Comparison of ENCODE assay signal across 14 cellular contexts in genomic region chr17:62790554-62790953, GRCh38. TPM values are rescaled to one million over a fixed set of nuclear protein-coding genes. Genes with fewer than 3 reads are reported as not detected.
DNase-seq lines count a peak whose midpoint lies in the region; ATAC-seq and TF ChIP-seq lines count a peak whose summit lies in the region.
"Had no signal": no experiment of that assay in that cellular context is flagged by ENCODE, and none has a peak within 500 bp of the region (broad histone marks: within the 10 kb centered on the region; RNA-seq: fewer than 3 reads in every experiment).

No MANE protein-coding gene starts in this region.

- no peaks in the 10 kb centered on the region for H3K9me3 ChIP-seq in T-helper 17 cell (ENCODE audit: control insufficient read depth, low read length, poor library complexity, severe bottlenecking)
- H3K9me3 ChIP-seq: gastroesophageal sphincter had no signal

- TF ChIP-seq CTCF in HFFc6 (IDR thresholded peaks at IDR 0.05): no peak
- no peak for TF ChIP-seq CTCF in foreskin fibroblast (IDR thresholded peaks at IDR 0.05; ENCODE audit: low read depth, low read length)
- no peak for TF ChIP-seq CTCF in activated CD8-positive, alpha-beta T cell treated with anti-CD3 and anti-CD28 coated beads for 36 hours (IDR thresholded peaks at IDR 0.05)

- H3K4me3 Mint-ChIP-seq in HFFc6: peak overlapping the region; percentile 83
- no peak overlapping the region for H3K4me3 Mint-ChIP-seq in T-helper 17 cell
- H3K4me3 Mint-ChIP-seq in activated CD8-positive, alpha-beta T cell treated with anti-CD3 and anti-CD28 coated beads for 36 hours: no peak overlapping the region
- H3K4me3 Mint-ChIP-seq: T-helper 2 cell treated with Interferon-gamma antibody and Interleukin-4, amounts not matched to agents 5 μg/mL and 100 μg/mL, for 36 hours had no signal

- H3K27me3 Mint-ChIP-seq in HFFc6 (ENCODE audit: insufficient read depth): peaks cover 2% of the 10 kb centered on the region; the same call in 1 of the 2 replicates
- H3K27me3 Mint-ChIP-seq in T-helper 17 cell: peaks cover 16% of the 10 kb centered on the region
- peaks cover 9% of the 10 kb centered on the region for H3K27me3 Mint-ChIP-seq in activated CD8-positive, alpha-beta T cell treated with anti-CD3 and anti-CD28 coated beads for 36 hours

- intact Hi-C loops in activated CD8-positive, alpha-beta T cell treated with anti-CD3 and anti-CD28 coated beads for 36 hours (cut with micrococcal nuclease): no loop called here

- H3K27ac Mint-ChIP-seq in HFFc6 (peak overlapping the region; percentile 94), T-helper 17 cell (peak overlapping the region; percentile 54)
- H3K27ac Mint-ChIP-seq in activated CD8-positive, alpha-beta T cell treated with anti-CD3 and anti-CD28 coated beads for 36 hours: no peak overlapping the region
- H3K27ac Mint-ChIP-seq: T-helper 2 cell treated with Interferon-gamma antibody and Interleukin-4, amounts not matched to agents 5 μg/mL and 100 μg/mL, for 36 hours had no signal

- peaks cover 7% of the 10 kb centered on the region; the same call in 1 of the 2 replicates for H3K9me3 Mint-ChIP-seq in HFFc6
- H3K9me3 Mint-ChIP-seq in activated CD8-positive, alpha-beta T cell treated with anti-CD3 and anti-CD28 coated beads for 36 hours: peaks cover 1% of the 10 kb centered on the region

- H3K36me3 Mint-ChIP-seq in HFFc6 (ENCODE audit: low read depth) (peaks cover 7% of the 10 kb centered on the region; the same call in 1 of the 2 replicates), T-helper 17 cell (ENCODE audit: low read depth) (peaks cover 2% of the 10 kb centered on the region)
- H3K36me3 Mint-ChIP-seq in activated CD8-positive, alpha-beta T cell treated with anti-CD3 and anti-CD28 coated beads for 36 hours (ENCODE audit: low read depth): peaks cover 3% of the 10 kb centered on the region

- CTCF ChIA-PET in activated CD8-positive, alpha-beta T cell treated with anti-CD3 and anti-CD28 coated beads for 36 hours (lab: Charles Lee): no interaction called here

- no peak for ATAC-seq in T-helper 17 cell
- ATAC-seq in GM18868 (IDR thresholded peaks at IDR 0.05; ENCODE audit: unreplicated experiment): no peak
- no peak for ATAC-seq in activated CD8-positive, alpha-beta T cell treated with anti-CD3 and anti-CD28 coated beads for 36 hours
- ATAC-seq: gastroesophageal sphincter had no signal

- peak overlapping the region; percentile 2 to 21 for H3K4me3 ChIP-seq in foreskin fibroblast (ENCODE audit: low read depth in 1 of 2, low read length in 2 of 2)
- H3K4me3 ChIP-seq: gastroesophageal sphincter had no signal

- H3K4me1 Mint-ChIP-seq in HFFc6 (ENCODE audit: low read depth) (peaks cover 69% of the 10 kb centered on the region), T-helper 17 cell (peaks cover 12% of the 10 kb centered on the region)
- peaks cover 10% of the 10 kb centered on the region for H3K4me1 Mint-ChIP-seq in activated CD8-positive, alpha-beta T cell treated with anti-CD3 and anti-CD28 coated beads for 36 hours (ENCODE audit: low read depth)

- POLR2A ChIA-PET in activated CD8-positive, alpha-beta T cell treated with anti-CD3 and anti-CD28 coated beads for 36 hours (lab: Charles Lee): interaction anchor here (0.5 kb wide), 1 partner anchor 1512 kb away, joined by 3 read pairs; no protein-coding TSS in a partner anchor

- peak; percentile 51 for DNase-seq in AG08395 (ENCODE audit: low spot score)
- DNase-seq in HFFc6: peak; percentile 91
- no peak for DNase-seq in T-helper 17 cell
- peak; percentile 88 to 89 for DNase-seq in foreskin fibroblast
- no peak for DNase-seq in NCI-H526 (lab: John Stamatoyannopoulos, UW)
- DNase-seq in activated naive CD4-positive, alpha-beta T cell (lab: John Stamatoyannopoulos, UW): no peak
- no peak for DNase-seq in activated CD8-positive, alpha-beta T cell treated with anti-CD3 and anti-CD28 coated beads for 36 hours
- DNase-seq: NCI-H1092 treated with DMSO at 0.1 percent for 48 hours; occipital lobe; stimulated activated CD4-positive, alpha-beta T cell treated with anti-CD3 and anti-CD28 coated beads, Interleukin-4, amount 100 ng/mL, for 4 hours had no signal

RNA-seq across cellular contexts. Expression of gene MARCHF10, which starts 17.6 kb away (rescaled TPM):
- total RNA-seq in HFFc6 (2021; fragmentation: NEBNext Ultra II Directional; extraction: Animal tissue kit (Norgen Biotek cat#: 25700)): 1 to 10 TPM in 2 of 6 experiments, under 1 TPM in 4; 0.46 to 1.5 (median 0.89) TPM
- under 1 TPM; 0.26 to 0.80 TPM for total RNA-seq in T-helper 17 cell
- total RNA-seq in activated CD8-positive, alpha-beta T cell treated with anti-CD3 and anti-CD28 coated beads for 36 hours: not detected
- total RNA-seq: liver had no signal

Comparison
In these comparisons a context has a peak if more than half of its experiments do, and no peak if none do; other contexts are left out.
1. DNase-seq: peak in AG08395 (single experiment), HFFc6 (single experiment) and foreskin fibroblast (2 of 2); none in T-helper 17 cell (0 of 3), NCI-H526 (0 of 2), activated naive CD4-positive, alpha-beta T cell (0 of 4) and activated CD8-positive, alpha-beta T cell treated with anti-CD3 and anti-CD28 coated beads for 36 hours (single experiment).